In genomic region chr1:57163332-57163731, GRCh38 we compare ENCODE assay signal across 28 cellular contexts.
DNase-seq lines count a peak whose midpoint lies in the region; ATAC-seq, FAIRE-seq and TF ChIP-seq lines count a peak whose summit lies in the region.
"Had no signal": no experiment of that assay in that cellular context is flagged by ENCODE, and none has a peak within 500 bp of the region (broad histone marks: within the 10 kb centered on the region; RNA-seq: fewer than 3 reads in every experiment).

No MANE protein-coding gene starts in this region.

- no peaks in the 10 kb centered on the region for H3K79me2 ChIP-seq in GM12878 (ENCODE audit: control insufficient read depth, insufficient read depth, low read length)

- H3K27me3 Mint-ChIP-seq in activated CD4-positive, alpha-beta T cell treated with anti-CD3 and anti-CD28 coated beads for 36 hours = peaks cover 8% of the 10 kb centered on the region
- no peaks in the 10 kb centered on the region for H3K27me3 Mint-ChIP-seq in activated CD4-positive, alpha-beta T cell treated with anti-CD3 and anti-CD28 coated beads, Interleukin-2, amount 10 ng/mL, durations not matched to agents 24 days and 14 days
- H3K27me3 Mint-ChIP-seq: activated B cell treated with CpG ODN at 0.5 μM for 24 hours, B cell had no signal

- H2AFZ ChIP-seq in GM12878 (ENCODE audit: control insufficient read depth, low read depth, low read length) = no peak overlapping the region

- H3K9me3 ChIP-seq in BLaER1 treated with 17β-estradiol and CSF1 and Interleukin-3, amounts not matched to agents 10 nM and 100 nM (replicated peaks in 1 of 11) = no peaks in the 10 kb centered on the region
- H3K9me3 ChIP-seq in GM12878 (replicated peaks; ENCODE audit: control insufficient read depth, insufficient read depth, low read length) (no peaks in the 10 kb centered on the region), suprapubic skin (no peaks in the 10 kb centered on the region)
- H3K9me3 ChIP-seq: A549, SJSA1, testis, uterus had no signal

- H3K27me3 ChIP-seq in BLaER1 treated with 17β-estradiol and CSF1 and Interleukin-3, amounts not matched to agents 10 nM and 100 nM = no peaks in the 10 kb centered on the region
- H3K27me3 ChIP-seq in GM12878 (replicated peaks in 1 of 2; ENCODE audit: control insufficient read depth in 2 of 2, insufficient read depth in 2 of 2, low read length in 1 of 2) = no peaks in the 10 kb centered on the region
- no peaks in the 10 kb centered on the region for H3K27me3 ChIP-seq in layer of hippocampus (ENCODE audit: control insufficient read depth, insufficient read depth, low read length)
- no peaks in the 10 kb centered on the region for H3K27me3 ChIP-seq in suprapubic skin
- H3K27me3 ChIP-seq: SJSA1, testis had no signal

- no TSS peak for BruUV-seq in GM12878 (replicated peaks; lab: Mats Ljungman, UMichigan)

- CTCF ChIA-PET in activated CD4-positive, alpha-beta T cell treated with anti-CD3 and anti-CD28 coated beads for 36 hours (lab: Charles Lee) = no interaction called here
- CTCF ChIA-PET in GM12878 (lab: Yijun Ruan, JAX) = no interaction called here

- TF ChIP-seq EP300 in GM12878 (IDR thresholded peaks at IDR 0.05; ENCODE audit: borderline replicate concordance in 1 of 2, control insufficient read depth in 1 of 2, low read depth in 2 of 2, low read length in 2 of 2) (no peak), suprapubic skin (IDR thresholded peaks at IDR 0.05) (no peak)

- peak; percentile 55 for ATAC-seq in activated CD4-positive, alpha-beta T cell treated with anti-CD3 and anti-CD28 coated beads for 36 hours
- ATAC-seq in GM12878 = peak; percentile 11; the same call in 1 of the 3 replicates
- ATAC-seq in HG03045 (IDR thresholded peaks at IDR 0.05; ENCODE audit: unreplicated experiment) = no peak
- ATAC-seq: A549; activated T-cell treated with anti-CD3 and anti-CD28 coated beads, Interleukin-2, amount 50 U/mL, for 4 hours had no signal

- H3K36me3 Mint-ChIP-seq in activated CD4-positive, alpha-beta T cell treated with anti-CD3 and anti-CD28 coated beads for 36 hours (ENCODE audit: low read depth) = no peaks in the 10 kb centered on the region
- H3K36me3 Mint-ChIP-seq in activated CD4-positive, alpha-beta T cell treated with anti-CD3 and anti-CD28 coated beads, Interleukin-2, amount 10 ng/mL, durations not matched to agents 24 days and 14 days (ENCODE audit: low read depth) = no peaks in the 10 kb centered on the region

- FAIRE-seq in GM12878 (lab: Jason Lieb, UNC) = no peak
- FAIRE-seq: A549, endothelial cell of umbilical vein, H54, RCC 7860, small intestine had no signal

- RAD21 ChIA-PET in GM12878 (lab: Charles Lee; ENCODE audit: unreplicated experiment) = no interaction called here

- H3K4me1 ChIP-seq in BLaER1 treated with 17β-estradiol and CSF1 and Interleukin-3, amounts not matched to agents 10 nM and 100 nM = peaks cover 12 to 22% (median 21%) of the 10 kb centered on the region in 10 experiments; a peak in 19 of 20 replicates
- H3K4me1 ChIP-seq in GM12878 (ENCODE audit: control insufficient read depth, insufficient read depth, low read length) (no peaks in the 10 kb centered on the region; the same call in 1 of the 2 replicates), suprapubic skin (no peaks in the 10 kb centered on the region)
- H3K4me1 ChIP-seq: A549, SJSA1, testis, uterus had no signal

- TF ChIP-seq CTCF in GM12878 (IDR thresholded peaks at IDR 0.05 in 2 of 3, conservative IDR thresholded peaks at IDR 0.05 in 1 of 3; ENCODE audit: control insufficient read depth in 2 of 3, extremely low read depth in 1 of 3, insufficient read depth in 1 of 3, low read depth in 3 of 3, low read length in 3 of 3) (no peak), suprapubic skin (IDR thresholded peaks at IDR 0.05) (no peak)

- no peak overlapping the region for H3K4me3 Mint-ChIP-seq in activated CD4-positive, alpha-beta T cell treated with anti-CD3 and anti-CD28 coated beads for 36 hours
- H3K4me3 Mint-ChIP-seq in activated CD4-positive, alpha-beta T cell treated with anti-CD3 and anti-CD28 coated beads, Interleukin-2, amount 10 ng/mL, durations not matched to agents 24 days and 14 days = no peak overlapping the region
- H3K4me3 Mint-ChIP-seq: activated B cell treated with CpG ODN at 0.5 μM for 24 hours; activated T-cell treated with anti-CD3 and anti-CD28 coated beads, Interleukin-2, amount 50 U/mL, for 4 hours; B cell; T-helper 1 cell treated with Interleukin-12 subunit alpha and Interleukin-12 subunit beta and Interleukin-4 antibody, amounts not matched to agents 30 μg/mL and 1 μg/mL, for 36 hours had no signal

- no peak overlapping the region for H3K4me3 ChIP-seq in BLaER1 treated with 17β-estradiol and CSF1 and Interleukin-3, amounts not matched to agents 10 nM and 100 nM
- H3K4me3 ChIP-seq in GM12878 = no peak overlapping the region
- no peak overlapping the region for H3K4me3 ChIP-seq in suprapubic skin
- H3K4me3 ChIP-seq: A549, SJSA1, testis, uterus had no signal

- no peaks in the 10 kb centered on the region for H3K36me3 ChIP-seq in BLaER1 treated with 17β-estradiol and CSF1 and Interleukin-3, amounts not matched to agents 10 nM and 100 nM
- H3K36me3 ChIP-seq in GM12878 (ENCODE audit: control insufficient read depth in 2 of 2, insufficient read depth in 2 of 2, low read length in 1 of 2) (no peaks in the 10 kb centered on the region), suprapubic skin (no peaks in the 10 kb centered on the region)
- H3K36me3 ChIP-seq: SJSA1, uterus had no signal

- TF ChIP-seq POLR2A in GM12878 (IDR thresholded peaks at IDR 0.05; ENCODE audit: low read depth, low read length) = no peak
- TF ChIP-seq POLR2A in suprapubic skin (IDR thresholded peaks at IDR 0.05) = no peak

- in situ Hi-C loops in GM12878 (cut with MboI) = no loop called here

- intact Hi-C loops in activated CD4-positive, alpha-beta T cell treated with anti-CD3 and anti-CD28 coated beads for 36 hours (cut with DNase I, micrococcal nuclease) = no loop called here
- intact Hi-C loops in activated CD4-positive, alpha-beta T cell treated with anti-CD3 and anti-CD28 coated beads, Interleukin-2, amount 10 ng/mL, durations not matched to agents 24 days and 14 days (cut with micrococcal nuclease) = no loop called here
- intact Hi-C loops in GM12878 (cut with micrococcal nuclease; ENCODE audit: unreplicated experiment) = no loop called here

- H3K27ac Mint-ChIP-seq in activated CD4-positive, alpha-beta T cell treated with anti-CD3 and anti-CD28 coated beads for 36 hours = no peak overlapping the region
- no peak overlapping the region for H3K27ac Mint-ChIP-seq in activated CD4-positive, alpha-beta T cell treated with anti-CD3 and anti-CD28 coated beads, Interleukin-2, amount 10 ng/mL, durations not matched to agents 24 days and 14 days
- H3K27ac Mint-ChIP-seq: activated B cell treated with CpG ODN at 0.5 μM for 24 hours; B cell; T-helper 1 cell treated with Interleukin-12 subunit alpha and Interleukin-12 subunit beta and Interleukin-4 antibody, amounts not matched to agents 30 μg/mL and 1 μg/mL, for 36 hours had no signal

- WGBS in GM12878 (ENCODE audit: insufficient coverage, insufficient replicate concordance, low lambda C conversion rate, missing lambda C conversion rate) = 10% methylated on average over 5 of the region's 5 CpGs
- WGBS in suprapubic skin = 83% methylated on average over 5 of the region's 5 CpGs

- SMC1A ChIA-PET in GM12878 (lab: Charles Lee; ENCODE audit: uncharacterized antibody, unreplicated experiment) = no interaction called here

- no peaks in the 10 kb centered on the region for H3K4me1 Mint-ChIP-seq in activated CD4-positive, alpha-beta T cell treated with anti-CD3 and anti-CD28 coated beads for 36 hours
- no peaks in the 10 kb centered on the region for H3K4me1 Mint-ChIP-seq in activated CD4-positive, alpha-beta T cell treated with anti-CD3 and anti-CD28 coated beads, Interleukin-2, amount 10 ng/mL, durations not matched to agents 24 days and 14 days
- H3K4me1 Mint-ChIP-seq: activated B cell treated with CpG ODN at 0.5 μM for 24 hours, B cell had no signal

- H3K9ac ChIP-seq in BLaER1 treated with 17β-estradiol and CSF1 and Interleukin-3, amounts not matched to agents 10 nM and 100 nM = no peak overlapping the region
- no peak overlapping the region for H3K9ac ChIP-seq in GM12878 (ENCODE audit: control insufficient read depth, insufficient read depth, low read length)
- H3K9ac ChIP-seq: KMS-11 had no signal

- no peaks in the 10 kb centered on the region for H3K9me3 Mint-ChIP-seq in activated CD4-positive, alpha-beta T cell treated with anti-CD3 and anti-CD28 coated beads for 36 hours (ENCODE audit: low read depth)
- H3K9me3 Mint-ChIP-seq in activated CD4-positive, alpha-beta T cell treated with anti-CD3 and anti-CD28 coated beads, Interleukin-2, amount 10 ng/mL, durations not matched to agents 24 days and 14 days = peaks cover 4% of the 10 kb centered on the region
- H3K9me3 Mint-ChIP-seq: activated B cell treated with CpG ODN at 0.5 μM for 24 hours; activated T-cell treated with anti-CD3 and anti-CD28 coated beads, Interleukin-2, amount 50 U/mL, for 4 hours; T-helper 1 cell treated with Interleukin-12 subunit alpha and Interleukin-12 subunit beta and Interleukin-4 antibody, amounts not matched to agents 30 μg/mL and 1 μg/mL, for 36 hours had no signal

- H3K27ac ChIP-seq in BLaER1 treated with 17β-estradiol and CSF1 and Interleukin-3, amounts not matched to agents 10 nM and 100 nM = no peak overlapping the region
- H3K27ac ChIP-seq in GM12878 (ENCODE audit: control insufficient read depth, insufficient read depth) (no peak overlapping the region), layer of hippocampus (ENCODE audit: low read depth, low read length) (peak overlapping the region; percentile 3), suprapubic skin (no peak overlapping the region)
- H3K27ac ChIP-seq: A549, KMS-11, SJSA1, testis, uterus had no signal

- no peak for TF ChIP-seq RAD21 in GM12878 (IDR thresholded peaks at IDR 0.05; ENCODE audit: insufficient read depth, low read depth, low read length)

- POLR2A ChIA-PET in activated CD4-positive, alpha-beta T cell treated with anti-CD3 and anti-CD28 coated beads for 36 hours (lab: Charles Lee) = no interaction called here
- POLR2A ChIA-PET in GM12878 (lab: Charles Lee) = no interaction called here

- H4K20me1 ChIP-seq in BLaER1 treated with 17β-estradiol and CSF1 and Interleukin-3, amounts not matched to agents 10 nM and 100 nM = no peaks in the 10 kb centered on the region
- H4K20me1 ChIP-seq in GM12878 (ENCODE audit: control insufficient read depth, insufficient read depth) = no peaks in the 10 kb centered on the region

- H3K4me2 ChIP-seq in BLaER1 treated with 17β-estradiol and CSF1 and Interleukin-3, amounts not matched to agents 10 nM and 100 nM = peak overlapping the region; percentile 4 to 49 (median 15); a peak in 13 of 22 replicates
- H3K4me2 ChIP-seq in GM12878 (ENCODE audit: control insufficient read depth, insufficient read depth) = no peak overlapping the region
- H3K4me2 ChIP-seq: A549, KMS-11 had no signal

- peak; percentile 30 for DNase-seq in activated CD4-positive, alpha-beta T cell treated with anti-CD3 and anti-CD28 coated beads for 36 hours
- DNase-seq in activated CD4-positive, alpha-beta T cell treated with anti-CD3 and anti-CD28 coated beads, Interleukin-2, amount 10 ng/mL, durations not matched to agents 24 days and 14 days = no peak
- DNase-seq in GM12878 (ENCODE audit: low read depth, low spot score) (no peak), suprapubic skin (ENCODE audit: low spot score in 2 of 2) (no peak), NCI-H526 treated with DMSO at 0.1 percent for 48 hours (lab: John Stamatoyannopoulos, UW) (no peak)
- DNase-seq: activated B cell treated with CpG ODN at 0.5 μM for 24 hours; activated naive CD4-positive, alpha-beta T cell treated with Interleukin-2 at 50 U/mL for 16 hours; activated T-cell treated with anti-CD3 and anti-CD28 coated beads, Interleukin-2, amount 50 U/mL, for 4 hours; central memory CD4-positive, alpha-beta T cell; DND-41; glutamatergic neuron; mesendoderm; NCI-H524; small intestine; stimulated activated naive CD4-positive, alpha-beta T cell; testis; uterus had no signal
